ENCODE assay signal across 1 cellular context in the genomic region with DNA sequence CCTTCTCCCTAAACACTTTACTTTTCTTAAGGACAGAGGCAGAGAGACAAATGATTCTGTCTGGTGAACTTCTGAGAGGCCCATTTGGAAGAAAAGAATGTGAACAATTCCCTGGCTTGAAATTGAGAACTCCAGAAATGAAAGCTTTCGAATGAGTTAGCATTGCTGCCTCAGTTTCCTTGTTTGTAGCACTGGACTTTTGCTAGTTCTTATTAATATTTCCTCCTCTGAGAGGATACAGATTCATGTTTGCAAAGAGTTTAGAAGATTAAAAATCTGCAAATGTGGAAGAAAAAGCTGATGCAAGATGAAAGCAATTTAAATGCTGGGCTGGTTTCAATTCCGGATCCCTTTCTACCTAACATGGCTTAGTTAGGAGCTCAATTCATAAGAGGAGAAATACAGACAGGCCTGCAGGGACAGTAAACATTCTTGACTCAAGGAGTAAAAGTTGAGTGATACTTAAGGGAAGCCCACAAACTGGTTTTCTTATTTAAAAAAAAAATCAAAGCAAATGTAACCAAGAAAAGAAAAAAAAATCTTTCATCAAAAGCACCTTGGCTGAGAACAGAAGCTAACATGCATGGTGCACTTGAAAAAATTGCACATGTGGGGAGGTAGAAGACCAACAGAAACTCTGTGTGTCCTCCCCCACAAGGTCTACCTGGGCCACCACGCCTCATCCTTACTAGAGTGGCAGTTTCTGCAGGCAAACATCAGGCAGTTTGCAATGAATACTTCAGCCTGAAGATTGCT.
TF ChIP-seq lines count a peak whose summit lies in the region.

No MANE protein-coding gene starts in this region.

TF ChIP-seq in H1, 55 proteins besides CTCF, POLR2A, EP300 and RAD21 (continued from another document):
- TF ChIP-seq CHD7 (IDR thresholded peaks at IDR 0.05; ENCODE audit: insufficient replicate concordance, low read length) (no peak), CTBP2 (IDR thresholded peaks at IDR 0.05; ENCODE audit: borderline replicate concordance, insufficient read depth, insufficient read length, low read length) (no peak), KDM4A (IDR thresholded peaks at IDR 0.05; ENCODE audit: low read depth, low read length, severe bottlenecking) (no peak), EGR1 (IDR thresholded peaks at IDR 0.05; ENCODE audit: borderline replicate concordance, low read depth, low read length) (no peak), SIN3A (conservative IDR thresholded peaks at IDR 0.05 in 1 of 2, IDR thresholded peaks at IDR 0.05 in 1 of 2; ENCODE audit: low read depth in 1 of 2, low read length in 2 of 2) (no peak), JUND (IDR thresholded peaks at IDR 0.05; ENCODE audit: low read length) (no peak), PHF8 (conservative IDR thresholded peaks at IDR 0.05; ENCODE audit: low read depth, low read length) (no peak), SP4 (IDR thresholded peaks at IDR 0.05; ENCODE audit: low read length) (no peak)
- TF ChIP-seq, protein P1, sequence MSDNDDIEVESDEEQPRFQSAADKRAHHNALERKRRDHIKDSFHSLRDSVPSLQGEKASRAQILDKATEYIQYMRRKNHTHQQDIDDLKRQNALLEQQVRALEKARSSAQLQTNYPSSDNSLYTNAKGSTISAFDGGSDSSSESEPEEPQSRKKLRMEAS (IDR thresholded peaks at IDR 0.05): no peak
